In the genomic region with DNA sequence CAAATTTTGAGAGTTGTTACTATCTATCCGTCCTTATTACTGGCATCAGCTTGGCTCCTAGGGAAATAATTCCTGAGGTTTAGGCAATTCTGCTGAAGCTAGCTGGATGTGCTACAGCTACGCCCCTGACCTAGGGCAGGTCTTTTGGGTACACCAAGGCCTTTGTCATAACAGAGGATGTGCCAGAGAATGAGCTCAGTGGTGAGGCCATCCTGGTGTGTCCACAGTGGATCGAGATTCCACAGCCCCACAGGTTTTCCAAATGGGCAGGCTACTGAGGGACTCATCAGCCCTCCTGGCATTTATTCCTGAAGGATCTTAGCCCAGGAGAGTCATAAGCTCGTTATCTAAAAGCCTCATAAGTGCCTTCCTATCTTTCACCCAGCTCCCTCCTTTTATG, we compare ENCODE assay signal across 23 cellular contexts.
DNase-seq lines count a peak whose midpoint lies in the region; ATAC-seq, FAIRE-seq and TF ChIP-seq lines count a peak whose summit lies in the region.
"Had no signal": no experiment of that assay in that cellular context is flagged by ENCODE, and none has a peak within 500 bp of the region (broad histone marks: within the 10 kb centered on the region; RNA-seq: fewer than 3 reads in every experiment).

No MANE protein-coding gene starts in this region.

- H4K5ac ChIP-seq in IMR-90 (ENCODE audit: low read depth, low read length), result peak overlapping the region; percentile 38; the same call in 1 of the 2 replicates

- peak overlapping the region; percentile 46 for H2BK20ac ChIP-seq in IMR-90 (ENCODE audit: low read depth, low read length)

- no peak overlapping the region for H3K4me3 ChIP-seq in IMR-90 (ENCODE audit: insufficient read depth, low read depth, low read length)
- H3K4me3 ChIP-seq in adipocyte (ENCODE audit: low read length), result no peak overlapping the region
- H3K4me3 ChIP-seq in tibial artery, result no peak overlapping the region
- H3K4me3 ChIP-seq: BLaER1, K562 had no signal

- no peaks in the 10 kb centered on the region for H3K36me3 ChIP-seq in IMR-90 (ENCODE audit: control insufficient read depth, insufficient read depth, low read length)
- H3K36me3 ChIP-seq in adipocyte (ENCODE audit: control insufficient read depth, insufficient read depth, low read length, severe bottlenecking), result no peaks in the 10 kb centered on the region
- no peaks in the 10 kb centered on the region for H3K36me3 ChIP-seq in tibial artery
- H3K36me3 ChIP-seq: BLaER1 had no signal

- no peak for DNase-seq in IMR-90
- no peak for DNase-seq in adipocyte (ENCODE audit: low read depth)
- no peak for DNase-seq in omental fat pad (ENCODE audit: low spot score)
- DNase-seq in tibial artery, result peak; percentile 66 to 74
- DNase-seq in activated T-helper 2 cell treated with anti-CD3 and anti-CD28 coated beads, Interferon-gamma antibody, Interleukin-2, Interleukin-4, amounts not matched to agents 10 μg/mL and 5 μg/mL and 100 μg/mL, durations not matched to agents 14 hours and 24 hours and 36 hours (ENCODE audit: low spot score), result no peak
- DNase-seq in GM12891 (ENCODE audit: insufficient read length, low spot score), result no peak
- DNase-seq: Caco-2; CD4-positive, alpha-beta T cell; DMS 273 treated with DMSO at 0.1 percent for 48 hours; DMS79 treated with DMSO at 0.1 percent for 48 hours; MM.1S; NCI-H1048; NCI-H1436 treated with DMSO at 0.1 percent for 48 hours; NCI-H1930; NCI-H345; NCI-H774; PC-3; RPMI8226; SIG-M5; SK-N-SH had no signal

- H3K23ac ChIP-seq in IMR-90 (ENCODE audit: low read depth, low read length), result no peak overlapping the region

- 100% methylated on average over 1 of the region's 4 CpGs; no CpG with 5 or more reads in 1 of the 2 experiments for WGBS in IMR-90 (ENCODE audit: extremely low coverage in 2 of 2, insufficient read length in 1 of 2), 2 experiments

- H3K9me3 ChIP-seq in IMR-90 (ENCODE audit: control insufficient read depth, insufficient read depth, low read length), result no peaks in the 10 kb centered on the region
- no peaks in the 10 kb centered on the region for H3K9me3 ChIP-seq in adipocyte (ENCODE audit: control insufficient read depth, low read length)
- H3K9me3 ChIP-seq in tibial artery, result no peaks in the 10 kb centered on the region
- H3K9me3 ChIP-seq: BLaER1, Caco-2, SK-N-SH had no signal

- no peak overlapping the region for H3K56ac ChIP-seq in IMR-90 (ENCODE audit: extremely low read depth, insufficient read depth, low read length)

- no peak overlapping the region for H3K4me3 Mint-ChIP-seq in activated T-helper 2 cell treated with anti-CD3 and anti-CD28 coated beads, Interferon-gamma antibody, Interleukin-2, Interleukin-4, amounts not matched to agents 10 μg/mL and 5 μg/mL and 100 μg/mL, durations not matched to agents 14 hours and 24 hours and 36 hours (ENCODE audit: low read depth)
- H3K4me3 Mint-ChIP-seq: CD4-positive, alpha-beta T cell had no signal

- H3K27ac ChIP-seq in IMR-90 (ENCODE audit: insufficient read depth, low read length) (no peak overlapping the region), tibial artery (no peak overlapping the region)
- H3K27ac ChIP-seq: BLaER1 had no signal

- H3K4ac ChIP-seq in IMR-90 (ENCODE audit: low read depth, low read length), result peak overlapping the region; percentile 60

- peak overlapping the region; percentile 44; the same call in 1 of the 3 replicates for H2BK15ac ChIP-seq in IMR-90 (ENCODE audit: low read depth, low read length)

- H3K4me1 ChIP-seq in IMR-90 (ENCODE audit: control insufficient read depth, insufficient read depth, low read length) (peaks cover 12% of the 10 kb centered on the region), adipocyte (ENCODE audit: control insufficient read depth, insufficient read depth, low read length) (peaks cover 37% of the 10 kb centered on the region), tibial artery (peaks cover 0 to 17% (median 2%) of the 10 kb centered on the region in 4 donors)
- H3K4me1 ChIP-seq: BLaER1, Caco-2 had no signal

- H4K91ac ChIP-seq in IMR-90 (ENCODE audit: insufficient read depth, low read depth, low read length), result peak overlapping the region; percentile 28

- dilution Hi-C loops in IMR-90 (cut with HindIII; ENCODE audit: low sequenced_read_pairs, unreplicated experiment), result no loop called here

- no peaks in the 10 kb centered on the region for H3K4me1 Mint-ChIP-seq in activated T-helper 2 cell treated with anti-CD3 and anti-CD28 coated beads, Interferon-gamma antibody, Interleukin-2, Interleukin-4, amounts not matched to agents 10 μg/mL and 5 μg/mL and 100 μg/mL, durations not matched to agents 14 hours and 24 hours and 36 hours (ENCODE audit: low read depth)

- no peak overlapping the region for H3K27ac Mint-ChIP-seq in activated T-helper 2 cell treated with anti-CD3 and anti-CD28 coated beads, Interferon-gamma antibody, Interleukin-2, Interleukin-4, amounts not matched to agents 10 μg/mL and 5 μg/mL and 100 μg/mL, durations not matched to agents 14 hours and 24 hours and 36 hours
- H3K27ac Mint-ChIP-seq: CD4-positive, alpha-beta T cell had no signal

- peak overlapping the region; percentile 27 for H2BK120ac ChIP-seq in IMR-90 (ENCODE audit: low read depth, low read length)

- CTCF ChIA-PET in IMR-90 (lab: Yijun Ruan, JAX), result interaction anchor here (1.4 kb wide), 1 partner anchor 21 kb away, joined by 3 read pairs; no protein-coding TSS in a partner anchor

- H3K27me3 Mint-ChIP-seq in activated T-helper 2 cell treated with anti-CD3 and anti-CD28 coated beads, Interferon-gamma antibody, Interleukin-2, Interleukin-4, amounts not matched to agents 10 μg/mL and 5 μg/mL and 100 μg/mL, durations not matched to agents 14 hours and 24 hours and 36 hours (ENCODE audit: low read depth), result no peaks in the 10 kb centered on the region

- TF ChIP-seq POLR2A in IMR-90 (IDR thresholded peaks at IDR 0.05; ENCODE audit: low read depth, low read length) (no peak), GM12891 (IDR thresholded peaks at IDR 0.05; ENCODE audit: low read depth, low read length) (no peak)

- H3K14ac ChIP-seq in IMR-90 (replicated peaks; ENCODE audit: low read depth, low read length), result 0 out of 2 replicates have a peak overlapping the region, but pooled peaks have one; percentile 46

- no peaks in the 10 kb centered on the region for H3K27me3 ChIP-seq in IMR-90 (ENCODE audit: control insufficient read depth, insufficient read depth, low read length)
- no peaks in the 10 kb centered on the region for H3K27me3 ChIP-seq in adipocyte (replicated peaks; ENCODE audit: control insufficient read depth, insufficient read depth, low read length)
- H3K27me3 ChIP-seq in tibial artery, result no peaks in the 10 kb centered on the region
- H3K27me3 ChIP-seq: BLaER1 had no signal

- no peak for TF ChIP-seq CTCF in IMR-90 (conservative IDR thresholded peaks at IDR 0.05; ENCODE audit: low read depth, low read length)
- no peak for TF ChIP-seq CTCF in omental fat pad (IDR thresholded peaks at IDR 0.05)
- no peak for TF ChIP-seq CTCF in tibial artery (IDR thresholded peaks at IDR 0.05)

- FAIRE-seq in GM12891 (lab: Jason Lieb, UNC), result no peak
- FAIRE-seq: K562 had no signal

- H3K36me3 Mint-ChIP-seq in activated T-helper 2 cell treated with anti-CD3 and anti-CD28 coated beads, Interferon-gamma antibody, Interleukin-2, Interleukin-4, amounts not matched to agents 10 μg/mL and 5 μg/mL and 100 μg/mL, durations not matched to agents 14 hours and 24 hours and 36 hours (ENCODE audit: low read depth), result no peaks in the 10 kb centered on the region

- no peak overlapping the region for H2AFZ ChIP-seq in IMR-90 (replicated peaks; ENCODE audit: low read length, poor library complexity)

- ATAC-seq in IMR-90 (ENCODE audit: low read depth), result no peak
- peak; percentile 28 for ATAC-seq in omental fat pad (ENCODE audit: low FRiP score)
- ATAC-seq in HG03025 (IDR thresholded peaks at IDR 0.05; ENCODE audit: low FRiP score, unreplicated experiment), result no peak
- ATAC-seq: K562, PC-3 had no signal

- no peak overlapping the region; the same call in 1 of the 2 replicates for H2AK5ac ChIP-seq in IMR-90 (ENCODE audit: low read depth, low read length)

- H3K9me3 Mint-ChIP-seq in activated T-helper 2 cell treated with anti-CD3 and anti-CD28 coated beads, Interferon-gamma antibody, Interleukin-2, Interleukin-4, amounts not matched to agents 10 μg/mL and 5 μg/mL and 100 μg/mL, durations not matched to agents 14 hours and 24 hours and 36 hours, result no peaks in the 10 kb centered on the region
- H3K9me3 Mint-ChIP-seq: CD4-positive, alpha-beta T cell had no signal

- intact Hi-C loops in IMR-90 (cut with micrococcal nuclease), result no loop called here
- intact Hi-C loops in tibial artery (cut with DNase I; ENCODE audit: low total_unique reads), result no loop called here
- intact Hi-C loops in activated T-helper 2 cell treated with anti-CD3 and anti-CD28 coated beads, Interferon-gamma antibody, Interleukin-2, Interleukin-4, amounts not matched to agents 10 μg/mL and 5 μg/mL and 100 μg/mL, durations not matched to agents 14 hours and 24 hours and 36 hours (cut with micrococcal nuclease), result no loop called here

- no peaks in the 10 kb centered on the region for H4K20me1 ChIP-seq in IMR-90 (ENCODE audit: insufficient read depth, low read length)
- H4K20me1 ChIP-seq: BLaER1 had no signal

- POLR2A ChIA-PET in IMR-90 (lab: Charles Lee; ENCODE audit: unreplicated experiment), result no interaction called here

- no peak overlapping the region for H3K4me2 ChIP-seq in IMR-90 (ENCODE audit: low read depth, low read length)
- H3K4me2 ChIP-seq: BLaER1, SK-N-SH had no signal

- peak overlapping the region; percentile 34; the same call in 1 of the 2 replicates for H3K18ac ChIP-seq in IMR-90 (ENCODE audit: low read depth, low read length)

- no peaks in the 10 kb centered on the region for H3K79me1 ChIP-seq in IMR-90 (ENCODE audit: low read depth in 1 of 2, low read length in 2 of 2)

- BruUV-seq in IMR-90 (replicated peaks; lab: Mats Ljungman, UMichigan), result no TSS peak

- H2AK9ac ChIP-seq in IMR-90 (replicated peaks; ENCODE audit: low read depth, low read length, poor library complexity), result no peak overlapping the region

- in situ Hi-C loops in IMR-90 (cut with MboI; ENCODE audit: low sequenced_read_pairs), result no loop called here

- no peak overlapping the region for H2BK5ac ChIP-seq in IMR-90 (ENCODE audit: low read depth, low read length, poor library complexity, severe bottlenecking)

- peaks cover 9% of the 10 kb centered on the region for H3K9me1 ChIP-seq in IMR-90 (ENCODE audit: insufficient read depth, low read length)

- no peak overlapping the region for H4K8ac ChIP-seq in IMR-90 (ENCODE audit: low read depth in 2 of 2, low read length in 2 of 2)

- no peak for TF ChIP-seq RAD21 in IMR-90 (IDR thresholded peaks at IDR 0.05; ENCODE audit: low read length)

- no peak overlapping the region for H3K9ac ChIP-seq in IMR-90 (ENCODE audit: low read depth, low read length)
- peak overlapping the region; percentile 49 for H3K9ac ChIP-seq in adipocyte (ENCODE audit: low read length)
- H3K9ac ChIP-seq: BLaER1, SK-N-SH had no signal

TF ChIP-seq in GM12891, 5 proteins besides CTCF, POLR2A, EP300 and RAD21:
- TF ChIP-seq PAX5 (IDR thresholded peaks at IDR 0.05; ENCODE audit: insufficient read depth, low read length, severe bottlenecking), result no peak
- TF ChIP-seq SPI1 (IDR thresholded peaks at IDR 0.05; ENCODE audit: low read depth, low read length), result no peak
- TF ChIP-seq POLR2AphosphoS5 (IDR thresholded peaks at IDR 0.05; ENCODE audit: low read depth, low read length), result no peak
- no peak for TF ChIP-seq POU2F2 (IDR thresholded peaks at IDR 0.05; ENCODE audit: low read depth, low read length)
- no peak for TF ChIP-seq TAF1 (IDR thresholded peaks at IDR 0.05; ENCODE audit: low read depth, low read length)

Comparison
In these comparisons a context has a peak if more than half of its experiments do, and no peak if none do; other contexts are left out.
1. DNase-seq: peak in tibial artery (2 of 2); none in IMR-90 (single experiment), adipocyte (single experiment), omental fat pad (single experiment), activated T-helper 2 cell treated with anti-CD3 and anti-CD28 coated beads, Interferon-gamma antibody, Interleukin-2, Interleukin-4, amounts not matched to agents 10 μg/mL and 5 μg/mL and 100 μg/mL, durations not matched to agents 14 hours and 24 hours and 36 hours (single experiment) and GM12891 (single experiment).